22 cellular contexts compared by ENCODE assay signal in genomic region chr12:47311011-47311410, GRCh38.
"Had no signal": no experiment of that assay in that cellular context is flagged by ENCODE, and none has a peak within 500 bp of the region (broad histone marks: within the 10 kb centered on the region; RNA-seq: fewer than 3 reads in every experiment).

No MANE protein-coding gene starts in this region.

- ATAC-seq: foreskin keratinocyte, sciatic nerve, upper lobe of right lung had no signal

- H3K4me1 ChIP-seq: adrenal gland, ascending aorta, thyroid gland had no signal

- H3K36me3 Mint-ChIP-seq: mesothelial cell of epicardium had no signal

- H3K4me1 Mint-ChIP-seq: nephron had no signal

- H3K36me3 ChIP-seq: adrenal gland, ascending aorta, brain microvascular endothelial cell, thyroid gland, upper lobe of right lung had no signal

- DNase-seq: activated CD4-positive, alpha-beta T cell treated with anti-CD3 and anti-CD28 coated beads for 48 hours; activated CD8-positive, alpha-beta memory T cell treated with anti-CD3 and anti-CD28 coated beads, Interleukin-2, amount 50 U/mL, for 4 hours; activated effector memory CD4-positive, alpha-beta T cell treated with Interleukin-2 at 50 U/mL for 16 hours; activated naive CD4-positive, alpha-beta T cell treated with anti-CD3 and anti-CD28 coated beads for 36 hours; activated T-cell treated with anti-CD3 and anti-CD28 coated beads, Interleukin-2, amount 50 U/mL, for 48 hours; adrenal gland; brain microvascular endothelial cell; central memory CD4-positive, alpha-beta T cell; effector memory CD4-positive, alpha-beta T cell; foreskin keratinocyte; kidney; small intestine; stimulated activated naive CD4-positive, alpha-beta T cell treated with Interleukin-2 at 50 U/mL for 16 hours; substantia nigra; thyroid gland; upper lobe of right lung had no signal

- H3K4me3 ChIP-seq: adrenal gland, ascending aorta, lung, thyroid gland, upper lobe of right lung had no signal

- H3K9me3 Mint-ChIP-seq: nephron had no signal

- H3K4me3 Mint-ChIP-seq: activated naive CD4-positive, alpha-beta T cell treated with anti-CD3 and anti-CD28 coated beads for 36 hours; mesothelial cell of epicardium; nephron; T-helper 1 cell treated with Interleukin-12 subunit alpha and Interleukin-12 subunit beta and Interleukin-4 antibody, amounts not matched to agents 30 μg/mL and 1 μg/mL, for 36 hours had no signal

- H3K9me3 ChIP-seq: adrenal gland, ascending aorta, thyroid gland, upper lobe of right lung had no signal

- H3K27ac ChIP-seq: adrenal gland, ascending aorta, brain microvascular endothelial cell, foreskin keratinocyte, thyroid gland, upper lobe of right lung had no signal

- H3K27ac Mint-ChIP-seq: activated naive CD4-positive, alpha-beta T cell treated with anti-CD3 and anti-CD28 coated beads for 36 hours; mesothelial cell of epicardium; nephron; T-helper 1 cell treated with Interleukin-12 subunit alpha and Interleukin-12 subunit beta and Interleukin-4 antibody, amounts not matched to agents 30 μg/mL and 1 μg/mL, for 36 hours had no signal

- H3K27me3 ChIP-seq: adrenal gland, ascending aorta, brain microvascular endothelial cell, foreskin keratinocyte, thyroid gland, upper lobe of right lung had no signal
